1 cellular context compared by ENCODE assay signal in the genomic region with DNA sequence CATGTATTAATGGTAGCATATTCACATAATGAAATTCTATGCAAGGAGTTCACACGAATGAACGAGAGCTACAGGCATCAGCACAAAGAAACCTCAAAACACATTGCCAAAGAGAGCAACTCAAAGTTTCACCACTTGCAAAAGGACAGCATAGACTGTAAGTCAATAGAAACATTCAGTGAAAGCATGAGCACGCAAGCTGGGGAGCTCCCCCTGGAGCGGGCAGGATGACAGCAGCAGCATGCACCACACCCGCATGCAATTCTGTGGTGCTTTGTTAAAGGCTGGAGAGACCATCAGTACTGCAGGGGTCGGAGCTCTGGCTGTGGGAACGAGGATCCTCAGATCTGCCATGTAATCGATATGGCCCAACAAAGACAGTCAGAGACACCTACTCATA.
TF ChIP-seq lines count a peak whose summit lies in the region.

No MANE protein-coding gene starts in this region.

TF ChIP-seq in GM23338, 12 proteins besides CTCF, POLR2A, EP300 and RAD21:
- TF ChIP-seq, protein P1, sequence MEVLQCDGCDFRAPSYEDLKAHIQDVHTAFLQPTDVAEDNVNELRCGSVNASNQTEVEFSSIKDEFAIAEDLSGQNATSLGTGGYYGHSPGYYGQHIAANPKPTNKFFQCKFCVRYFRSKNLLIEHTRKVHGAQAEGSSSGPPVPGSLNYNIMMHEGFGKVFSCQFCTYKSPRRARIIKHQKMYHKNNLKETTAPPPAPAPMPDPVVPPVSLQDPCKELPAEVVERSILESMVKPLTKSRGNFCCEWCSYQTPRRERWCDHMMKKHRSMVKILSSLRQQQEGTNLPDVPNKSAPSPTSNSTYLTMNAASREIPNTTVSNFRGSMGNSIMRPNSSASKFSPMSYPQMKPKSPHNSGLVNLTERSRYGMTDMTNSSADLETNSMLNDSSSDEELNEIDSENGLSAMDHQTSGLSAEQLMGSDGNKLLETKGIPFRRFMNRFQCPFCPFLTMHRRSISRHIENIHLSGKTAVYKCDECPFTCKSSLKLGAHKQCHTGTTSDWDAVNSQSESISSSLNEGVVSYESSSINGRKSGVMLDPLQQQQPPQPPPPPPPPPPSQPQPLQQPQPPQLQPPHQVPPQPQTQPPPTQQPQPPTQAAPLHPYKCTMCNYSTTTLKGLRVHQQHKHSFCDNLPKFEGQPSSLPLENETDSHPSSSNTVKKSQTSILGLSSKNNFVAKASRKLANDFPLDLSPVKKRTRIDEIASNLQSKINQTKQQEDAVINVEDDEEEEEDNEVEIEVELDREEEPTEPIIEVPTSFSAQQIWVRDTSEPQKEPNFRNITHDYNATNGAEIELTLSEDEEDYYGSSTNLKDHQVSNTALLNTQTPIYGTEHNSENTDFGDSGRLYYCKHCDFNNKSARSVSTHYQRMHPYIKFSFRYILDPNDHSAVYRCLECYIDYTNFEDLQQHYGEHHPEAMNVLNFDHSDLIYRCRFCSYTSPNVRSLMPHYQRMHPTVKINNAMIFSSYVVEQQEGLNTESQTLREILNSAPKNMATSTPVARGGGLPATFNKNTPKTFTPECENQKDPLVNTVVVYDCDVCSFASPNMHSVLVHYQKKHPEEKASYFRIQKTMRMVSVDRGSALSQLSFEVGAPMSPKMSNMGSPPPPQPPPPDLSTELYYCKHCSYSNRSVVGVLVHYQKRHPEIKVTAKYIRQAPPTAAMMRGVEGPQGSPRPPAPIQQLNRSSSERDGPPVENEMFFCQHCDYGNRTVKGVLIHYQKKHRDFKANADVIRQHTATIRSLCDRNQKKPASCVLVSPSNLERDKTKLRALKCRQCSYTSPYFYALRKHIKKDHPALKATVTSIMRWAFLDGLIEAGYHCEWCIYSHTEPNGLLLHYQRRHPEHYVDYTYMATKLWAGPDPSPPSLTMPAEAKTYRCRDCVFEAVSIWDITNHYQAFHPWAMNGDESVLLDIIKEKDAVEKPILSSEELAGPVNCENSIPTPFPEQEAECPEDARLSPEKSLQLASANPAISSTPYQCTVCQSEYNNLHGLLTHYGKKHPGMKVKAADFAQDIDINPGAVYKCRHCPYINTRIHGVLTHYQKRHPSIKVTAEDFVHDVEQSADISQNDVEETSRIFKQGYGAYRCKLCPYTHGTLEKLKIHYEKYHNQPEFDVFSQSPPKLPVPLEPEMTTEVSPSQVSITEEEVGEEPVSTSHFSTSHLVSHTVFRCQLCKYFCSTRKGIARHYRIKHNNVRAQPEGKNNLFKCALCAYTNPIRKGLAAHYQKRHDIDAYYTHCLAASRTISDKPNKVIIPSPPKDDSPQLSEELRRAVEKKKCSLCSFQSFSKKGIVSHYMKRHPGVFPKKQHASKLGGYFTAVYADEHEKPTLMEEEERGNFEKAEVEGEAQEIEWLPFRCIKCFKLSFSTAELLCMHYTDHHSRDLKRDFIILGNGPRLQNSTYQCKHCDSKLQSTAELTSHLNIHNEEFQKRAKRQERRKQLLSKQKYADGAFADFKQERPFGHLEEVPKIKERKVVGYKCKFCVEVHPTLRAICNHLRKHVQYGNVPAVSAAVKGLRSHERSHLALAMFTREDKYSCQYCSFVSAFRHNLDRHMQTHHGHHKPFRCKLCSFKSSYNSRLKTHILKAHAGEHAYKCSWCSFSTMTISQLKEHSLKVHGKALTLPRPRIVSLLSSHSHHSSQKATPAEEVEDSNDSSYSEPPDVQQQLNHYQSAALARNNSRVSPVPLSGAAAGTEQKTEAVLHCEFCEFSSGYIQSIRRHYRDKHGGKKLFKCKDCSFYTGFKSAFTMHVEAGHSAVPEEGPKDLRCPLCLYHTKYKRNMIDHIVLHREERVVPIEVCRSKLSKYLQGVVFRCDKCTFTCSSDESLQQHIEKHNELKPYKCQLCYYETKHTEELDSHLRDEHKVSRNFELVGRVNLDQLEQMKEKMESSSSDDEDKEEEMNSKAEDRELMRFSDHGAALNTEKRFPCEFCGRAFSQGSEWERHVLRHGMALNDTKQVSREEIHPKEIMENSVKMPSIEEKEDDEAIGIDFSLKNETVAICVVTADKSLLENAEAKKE (CRISPR knock-in tag; IDR thresholded peaks at IDR 0.05): no peak
- TF ChIP-seq NANOG (IDR thresholded peaks at IDR 0.05; ENCODE audit: borderline replicate concordance) (no peak), STAT1 (IDR thresholded peaks at IDR 0.05; ENCODE audit: unreplicated experiment) (no peak), CREB1 (CRISPR knock-in tag; IDR thresholded peaks at IDR 0.05; ENCODE audit: low read depth) (no peak), EZH2phosphoT487 (IDR thresholded peaks at IDR 0.05; ENCODE audit: unreplicated experiment) (no peak), ZNF114 (CRISPR knock-in tag; IDR thresholded peaks at IDR 0.05) (no peak), EZH2 (IDR thresholded peaks at IDR 0.05; ENCODE audit: low read depth, unreplicated experiment) (no peak), ZNF331 (CRISPR knock-in tag; IDR thresholded peaks at IDR 0.05; ENCODE audit: low read depth) (no peak), POLR2AphosphoS5 (IDR thresholded peaks at IDR 0.05; ENCODE audit: low read depth) (no peak), JUNB (IDR thresholded peaks at IDR 0.05; ENCODE audit: unreplicated experiment) (no peak)
- TF ChIP-seq, protein P2, sequence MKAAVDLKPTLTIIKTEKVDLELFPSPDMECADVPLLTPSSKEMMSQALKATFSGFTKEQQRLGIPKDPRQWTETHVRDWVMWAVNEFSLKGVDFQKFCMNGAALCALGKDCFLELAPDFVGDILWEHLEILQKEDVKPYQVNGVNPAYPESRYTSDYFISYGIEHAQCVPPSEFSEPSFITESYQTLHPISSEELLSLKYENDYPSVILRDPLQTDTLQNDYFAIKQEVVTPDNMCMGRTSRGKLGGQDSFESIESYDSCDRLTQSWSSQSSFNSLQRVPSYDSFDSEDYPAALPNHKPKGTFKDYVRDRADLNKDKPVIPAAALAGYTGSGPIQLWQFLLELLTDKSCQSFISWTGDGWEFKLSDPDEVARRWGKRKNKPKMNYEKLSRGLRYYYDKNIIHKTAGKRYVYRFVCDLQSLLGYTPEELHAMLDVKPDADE (IDR thresholded peaks at IDR 0.05): no peak
- TF ChIP-seq, protein P3, sequence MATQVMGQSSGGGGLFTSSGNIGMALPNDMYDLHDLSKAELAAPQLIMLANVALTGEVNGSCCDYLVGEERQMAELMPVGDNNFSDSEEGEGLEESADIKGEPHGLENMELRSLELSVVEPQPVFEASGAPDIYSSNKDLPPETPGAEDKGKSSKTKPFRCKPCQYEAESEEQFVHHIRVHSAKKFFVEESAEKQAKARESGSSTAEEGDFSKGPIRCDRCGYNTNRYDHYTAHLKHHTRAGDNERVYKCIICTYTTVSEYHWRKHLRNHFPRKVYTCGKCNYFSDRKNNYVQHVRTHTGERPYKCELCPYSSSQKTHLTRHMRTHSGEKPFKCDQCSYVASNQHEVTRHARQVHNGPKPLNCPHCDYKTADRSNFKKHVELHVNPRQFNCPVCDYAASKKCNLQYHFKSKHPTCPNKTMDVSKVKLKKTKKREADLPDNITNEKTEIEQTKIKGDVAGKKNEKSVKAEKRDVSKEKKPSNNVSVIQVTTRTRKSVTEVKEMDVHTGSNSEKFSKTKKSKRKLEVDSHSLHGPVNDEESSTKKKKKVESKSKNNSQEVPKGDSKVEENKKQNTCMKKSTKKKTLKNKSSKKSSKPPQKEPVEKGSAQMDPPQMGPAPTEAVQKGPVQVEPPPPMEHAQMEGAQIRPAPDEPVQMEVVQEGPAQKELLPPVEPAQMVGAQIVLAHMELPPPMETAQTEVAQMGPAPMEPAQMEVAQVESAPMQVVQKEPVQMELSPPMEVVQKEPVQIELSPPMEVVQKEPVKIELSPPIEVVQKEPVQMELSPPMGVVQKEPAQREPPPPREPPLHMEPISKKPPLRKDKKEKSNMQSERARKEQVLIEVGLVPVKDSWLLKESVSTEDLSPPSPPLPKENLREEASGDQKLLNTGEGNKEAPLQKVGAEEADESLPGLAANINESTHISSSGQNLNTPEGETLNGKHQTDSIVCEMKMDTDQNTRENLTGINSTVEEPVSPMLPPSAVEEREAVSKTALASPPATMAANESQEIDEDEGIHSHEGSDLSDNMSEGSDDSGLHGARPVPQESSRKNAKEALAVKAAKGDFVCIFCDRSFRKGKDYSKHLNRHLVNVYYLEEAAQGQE (IDR thresholded peaks at IDR 0.05; ENCODE audit: unreplicated experiment): no peak
TF ChIP-seq in GM23338: peak in this region for 0.
